Comparison of ENCODE assay signal across 10 cellular contexts in genomic region chr1:18965206-18966173, GRCh38. TPM values are rescaled to one million over a fixed set of nuclear protein-coding genes. Genes with fewer than 3 reads are reported as not detected.
DNase-seq lines count a peak whose midpoint lies in the region; ATAC-seq, FAIRE-seq and TF ChIP-seq lines count a peak whose summit lies in the region.
"Had no signal": no experiment of that assay in that cellular context is flagged by ENCODE, and none has a peak within 500 bp of the region (broad histone marks: within the 10 kb centered on the region; RNA-seq: fewer than 3 reads in every experiment).

No MANE protein-coding gene starts in this region.

- H3K36me3 ChIP-seq in WERI-Rb-1: no peaks in the 10 kb centered on the region
- H3K36me3 ChIP-seq: brain microvascular endothelial cell had no signal

- H3K9me3 Mint-ChIP-seq in activated B cell treated with CpG ODN at 0.5 μM for 24 hours: no peaks in the 10 kb centered on the region

- DNase-seq in A549 (ENCODE audit: low read depth in 1 of 2, low spot score in 1 of 2) (peak in 1 of 2 experiments; percentile 56), GM13976 (ENCODE audit: low spot score) (no peak), activated B cell treated with CpG ODN at 0.5 μM for 24 hours (no peak), iPS-NIHi7 (ENCODE audit: extremely low spot score) (peak; percentile 65), WERI-Rb-1 (no peak), activated gamma-delta T cell treated with Interleukin-2 at 50 U/mL for 16 hours (no peak)
- DNase-seq in stimulated activated naive CD4-positive, alpha-beta T cell (lab: John Stamatoyannopoulos, UW): no peak
- DNase-seq: brain microvascular endothelial cell had no signal

- H3K4me3 ChIP-seq in A549 (no peak overlapping the region), WERI-Rb-1 (ENCODE audit: low read depth, low read length) (no peak overlapping the region)

- no peak for TF ChIP-seq RAD21 in A549 (conservative IDR thresholded peaks at IDR 0.05 in 1 of 2, IDR thresholded peaks at IDR 0.05 in 1 of 2)

- H3K27ac ChIP-seq in A549 (peak overlapping the region; percentile 15 to 76; a peak in 5 of 6 replicates), WERI-Rb-1 (no peak overlapping the region)
- H3K27ac ChIP-seq: brain microvascular endothelial cell, parathyroid adenoma had no signal

- POLR2A ChIA-PET in A549 (lab: Yijun Ruan, JAX): no interaction called here
- POLR2A ChIA-PET in activated B cell treated with CpG ODN at 0.5 μM for 24 hours (lab: Charles Lee): interaction anchor here (2.2 kb wide), 1 partner anchor 10 kb away, joined by 7 read pairs; the partner anchor contains the start of gene IFFO2

- TF ChIP-seq EP300 in A549 (IDR thresholded peaks at IDR 0.05): no peak

- H3K36me3 Mint-ChIP-seq in activated B cell treated with CpG ODN at 0.5 μM for 24 hours (ENCODE audit: low read depth): no peaks in the 10 kb centered on the region

- H3K4me3 Mint-ChIP-seq in activated B cell treated with CpG ODN at 0.5 μM for 24 hours: no peak overlapping the region

- H3K27me3 ChIP-seq in WERI-Rb-1 (ENCODE audit: insufficient read depth, low read depth, severe bottlenecking): no peaks in the 10 kb centered on the region
- H3K27me3 ChIP-seq: brain microvascular endothelial cell had no signal

- 43% methylated on average over 13 of the region's 17 CpGs for WGBS in A549 (ENCODE audit: missing lambda C conversion rate)

- ATAC-seq in A549 (peak; percentile 56 to 58; a peak in 4 of 6 replicates), activated B cell treated with CpG ODN at 0.5 μM for 24 hours (ENCODE audit: low read depth) (no peak), GM21786 (IDR thresholded peaks at IDR 0.05; ENCODE audit: unreplicated experiment) (no peak)

- H3K9me3 ChIP-seq in A549 (no peaks in the 10 kb centered on the region), WERI-Rb-1 (ENCODE audit: severe bottlenecking) (no peaks in the 10 kb centered on the region)

- no peak for FAIRE-seq in A549 (lab: Jason Lieb, UNC)

- H3K4me1 ChIP-seq in A549: peaks cover 35% of the 10 kb centered on the region
- H3K4me1 ChIP-seq: parathyroid adenoma had no signal

- in situ Hi-C loops in GM13976 (cut with MboI; ENCODE audit: low sequenced_read_pairs, unreplicated experiment): no loop called here

- H3K27me3 Mint-ChIP-seq in activated B cell treated with CpG ODN at 0.5 μM for 24 hours: peaks cover 9% of the 10 kb centered on the region

- H3K27ac Mint-ChIP-seq in activated B cell treated with CpG ODN at 0.5 μM for 24 hours: peak overlapping the region; percentile 24

- H3K4me2 ChIP-seq in A549: peak overlapping the region; percentile 43

- intact Hi-C loops in activated B cell treated with CpG ODN at 0.5 μM for 24 hours (cut with micrococcal nuclease): no loop called here

- H3K4me1 Mint-ChIP-seq in activated B cell treated with CpG ODN at 0.5 μM for 24 hours: peaks cover 4% of the 10 kb centered on the region

- TF ChIP-seq CTCF in A549 (IDR thresholded peaks at IDR 0.05) (no peak), GM13976 (IDR thresholded peaks at IDR 0.05; ENCODE audit: borderline replicate concordance, control extremely low read depth, extremely low read depth, insufficient read depth, missing control alignments) (peak; percentile 6), activated B cell treated with CpG ODN at 0.5 μM for 24 hours (IDR thresholded peaks at IDR 0.05) (no peak), WERI-Rb-1 (IDR thresholded peaks at IDR 0.05; ENCODE audit: low read depth, low read length) (no peak)

- CTCF ChIA-PET in A549 (lab: Yijun Ruan, JAX): interaction anchor here (0.6 to 6.0 kb wide), 7 partner anchors 8 to 131 kb away, joined by 3 to 23 read pairs (median 4); no protein-coding TSS in a partner anchor
- CTCF ChIA-PET in activated B cell treated with CpG ODN at 0.5 μM for 24 hours (lab: Charles Lee): interaction anchor here (1.7 to 13.5 kb wide), 3 partner anchors 15 to 81 kb away, joined by 4 to 216 read pairs (median 7); partner anchors contain the start of gene ALDH4A1

- TF ChIP-seq POLR2A in A549 (IDR thresholded peaks at IDR 0.05; ENCODE audit: low read length): no peak

TF ChIP-seq in A549, 52 proteins besides CTCF, POLR2A, EP300 and RAD21:
- TF ChIP-seq ZNF302 (CRISPR knock-in tag; IDR thresholded peaks at IDR 0.05) (no peak), REST (IDR thresholded peaks at IDR 0.05) (no peak), HES2 (IDR thresholded peaks at IDR 0.05) (no peak), HOXB5 (CRISPR knock-in tag; IDR thresholded peaks at IDR 0.05) (no peak), JUNB (IDR thresholded peaks at IDR 0.05) (no peak), FOSL2 (IDR thresholded peaks at IDR 0.05) (no peak), FOSL2 (CRISPR knock-in tag; IDR thresholded peaks at IDR 0.05) (no peak), CHD4 (IDR thresholded peaks at IDR 0.05; ENCODE audit: borderline replicate concordance) (no peak), PBX3 (IDR thresholded peaks at IDR 0.05) (no peak)

RNA-seq across cellular contexts. Expression of gene IFFO2, which starts 9.0 kb away (rescaled TPM):
- polyA plus RNA-seq in A549 (2011; rRNA removed) (23.0 and 24.3 TPM in 2 replicates), A549 (2017; fragmentation: RNase III; extraction: RNeasy Plus Mini Kit Qiagen cat#74134 plus additional on column Dnase treatment) (50.1 to 57.5 TPM (median 53.9 TPM) in 3 replicates)
- 43.9 and 44.0 TPM in 2 replicates for polyA plus RNA-seq in A549 (2012; cell fraction: cytosol; rRNA removed)
- 93.7 and 96.0 TPM in 2 replicates for polyA plus RNA-seq in A549 (2012; cell fraction: nucleus; rRNA removed)
- polyA minus RNA-seq in A549 (2011; rRNA and poly(A)+ RNA removed): 24.2 and 31.1 TPM in 2 replicates
- 13.0 and 13.6 TPM in 2 replicates for total RNA-seq in activated B cell treated with CpG ODN at 0.5 μM for 24 hours

Comparison
In these comparisons a context has a peak if more than half of its experiments do, and no peak if none do; other contexts are left out.
1. ATAC-seq: peak in A549 (2 of 2); none in activated B cell treated with CpG ODN at 0.5 μM for 24 hours (single experiment) and GM21786 (single experiment).